11 cellular contexts compared by ENCODE assay signal in genomic region chr20:19890358-19891117, GRCh38.
DNase-seq lines count a peak whose midpoint lies in the region; ATAC-seq and TF ChIP-seq lines count a peak whose summit lies in the region.
"Had no signal": no experiment of that assay in that cellular context is flagged by ENCODE, and none has a peak within 500 bp of the region (broad histone marks: within the 10 kb centered on the region; RNA-seq: fewer than 3 reads in every experiment).

No MANE protein-coding gene starts in this region.

- H3K27ac ChIP-seq in left ventricle myocardium inferior (replicated peaks) (peak overlapping the region; percentile 92), upper lobe of right lung (peak overlapping the region; percentile 82)

- no peak overlapping the region for H3K27ac Mint-ChIP-seq in activated CD4-positive, alpha-beta T cell treated with anti-CD3 and anti-CD28 coated beads, Interleukin-2, amount 10 ng/mL, durations not matched to agents 7 days and 5 days

- no peaks in the 10 kb centered on the region for H3K36me3 Mint-ChIP-seq in activated CD4-positive, alpha-beta T cell treated with anti-CD3 and anti-CD28 coated beads, Interleukin-2, amount 10 ng/mL, durations not matched to agents 7 days and 5 days (ENCODE audit: low read depth)

- H3K9me3 ChIP-seq in left ventricle myocardium inferior (replicated peaks) = no peaks in the 10 kb centered on the region
- no peaks in the 10 kb centered on the region for H3K9me3 ChIP-seq in upper lobe of right lung
- H3K9me3 ChIP-seq: adrenal gland, SK-N-SH had no signal

- DNase-seq in left ventricle myocardium inferior (no peak), left cardiac atrium (no peak), amniotic epithelial cell (ENCODE audit: low read depth) (peak; percentile 38), medulla oblongata (ENCODE audit: extremely low spot score) (peak; percentile 27), upper lobe of right lung (no peak), RKO (ENCODE audit: low spot score) (no peak)
- DNase-seq in activated CD4-positive, alpha-beta T cell treated with anti-CD3 and anti-CD28 coated beads, Interleukin-2, amount 10 ng/mL, durations not matched to agents 7 days and 5 days = no peak
- DNase-seq: adrenal gland; SK-N-SH; stimulated activated CD4-positive, alpha-beta T cell treated with anti-CD3 and anti-CD28 coated beads, Interleukin-4, amount 100 ng/mL, for 1 hour had no signal

- H3K27me3 ChIP-seq in left ventricle myocardium inferior (ENCODE audit: low read depth) = no peaks in the 10 kb centered on the region
- H3K27me3 ChIP-seq in upper lobe of right lung = no peaks in the 10 kb centered on the region
- H3K27me3 ChIP-seq: adrenal gland had no signal

- H3K4me3 Mint-ChIP-seq in activated CD4-positive, alpha-beta T cell treated with anti-CD3 and anti-CD28 coated beads, Interleukin-2, amount 10 ng/mL, durations not matched to agents 7 days and 5 days = no peak overlapping the region

- intact Hi-C loops in left ventricle myocardium inferior (cut with micrococcal nuclease) = no loop called here
- intact Hi-C loops in left cardiac atrium (cut with DNase I) = no loop called here
- intact Hi-C loops in upper lobe of right lung (cut with DNase I) = no loop called here

- TF ChIP-seq CTCF in left ventricle myocardium inferior (IDR thresholded peaks at IDR 0.05; ENCODE audit: borderline replicate concordance) (no peak), upper lobe of right lung (IDR thresholded peaks at IDR 0.05) (no peak)

- no peaks in the 10 kb centered on the region for H3K4me1 Mint-ChIP-seq in activated CD4-positive, alpha-beta T cell treated with anti-CD3 and anti-CD28 coated beads, Interleukin-2, amount 10 ng/mL, durations not matched to agents 7 days and 5 days

- POLR2A ChIA-PET in activated CD4-positive, alpha-beta T cell treated with anti-CD3 and anti-CD28 coated beads, Interleukin-2, amount 10 ng/mL, durations not matched to agents 7 days and 5 days (lab: Charles Lee) = no interaction called here

- CTCF ChIA-PET in activated CD4-positive, alpha-beta T cell treated with anti-CD3 and anti-CD28 coated beads, Interleukin-2, amount 10 ng/mL, durations not matched to agents 7 days and 5 days (lab: Charles Lee) = no interaction called here

- H3K4me3 ChIP-seq in left ventricle myocardium inferior (peak overlapping the region; percentile 66), upper lobe of right lung (peak overlapping the region; percentile 43)

- no peaks in the 10 kb centered on the region for H3K9me3 Mint-ChIP-seq in activated CD4-positive, alpha-beta T cell treated with anti-CD3 and anti-CD28 coated beads, Interleukin-2, amount 10 ng/mL, durations not matched to agents 7 days and 5 days

- H3K4me1 ChIP-seq in left ventricle myocardium inferior (peaks cover 99% of the 10 kb centered on the region), upper lobe of right lung (peaks cover 44% of the 10 kb centered on the region)

- peaks cover 15% of the 10 kb centered on the region for H3K27me3 Mint-ChIP-seq in activated CD4-positive, alpha-beta T cell treated with anti-CD3 and anti-CD28 coated beads, Interleukin-2, amount 10 ng/mL, durations not matched to agents 7 days and 5 days

- no peak for ATAC-seq in left cardiac atrium
- ATAC-seq in upper lobe of right lung = peak; percentile 17
- no peak for ATAC-seq in HG02884 (IDR thresholded peaks at IDR 0.05; ENCODE audit: unreplicated experiment)

- peaks cover 41% of the 10 kb centered on the region for H3K36me3 ChIP-seq in left ventricle myocardium inferior
- H3K36me3 ChIP-seq in upper lobe of right lung = no peaks in the 10 kb centered on the region
- H3K36me3 ChIP-seq: adrenal gland had no signal

Comparison
In these comparisons a context has a peak if more than half of its experiments do, and no peak if none do; other contexts are left out.
1. DNase-seq: peak in amniotic epithelial cell (single experiment) and medulla oblongata (single experiment); none in left ventricle myocardium inferior (single experiment), left cardiac atrium (single experiment), upper lobe of right lung (single experiment), activated CD4-positive, alpha-beta T cell treated with anti-CD3 and anti-CD28 coated beads, Interleukin-2, amount 10 ng/mL, durations not matched to agents 7 days and 5 days (single experiment) and RKO (single experiment).